In genomic region chr9:85212887-85213286, GRCh38 we compare ENCODE assay signal across 10 cellular contexts.
DNase-seq lines count a peak whose midpoint lies in the region; ATAC-seq lines count a peak whose summit lies in the region.
"Had no signal": no experiment of that assay in that cellular context is flagged by ENCODE, and none has a peak within 500 bp of the region (broad histone marks: within the 10 kb centered on the region; RNA-seq: fewer than 3 reads in every experiment).

No MANE protein-coding gene starts in this region.

- H3K14ac ChIP-seq in trophoblast cell (ENCODE audit: low read length): no peak overlapping the region

- no peak overlapping the region for H4K91ac ChIP-seq in trophoblast cell (ENCODE audit: low read depth, low read length)

- H3K18ac ChIP-seq in trophoblast cell (ENCODE audit: low read length): no peak overlapping the region

- no peak overlapping the region for H3K9ac ChIP-seq in trophoblast cell (ENCODE audit: low read length)

- H3K27me3 ChIP-seq in MG63: no peaks in the 10 kb centered on the region
- no peaks in the 10 kb centered on the region for H3K27me3 ChIP-seq in trophoblast cell (ENCODE audit: insufficient read depth, low read length)
- H3K27me3 ChIP-seq: thyroid gland had no signal

- H2BK5ac ChIP-seq in trophoblast cell (ENCODE audit: low read depth, low read length, poor library complexity): no peak overlapping the region

- DNase-seq in NCI-H1417 (lab: John Stamatoyannopoulos, UW): peak in 2 of 3 experiments; percentile 31 to 73
- no peak for DNase-seq in NCI-H1417 treated with DMSO at 0.1 percent for 48 hours (lab: John Stamatoyannopoulos, UW)
- peak; percentile 78 for DNase-seq in MG63
- DNase-seq in dermis blood vessel endothelial cell: peak; percentile 45
- DNase-seq in trophoblast cell: peak; percentile 17 to 48
- no peak for DNase-seq in NCI-H510A treated with DMSO at 0.1 percent for 48 hours (lab: John Stamatoyannopoulos, UW)
- no peak for DNase-seq in amniotic stem cell (lab: John Stamatoyannopoulos, UW)
- DNase-seq: activated B cell treated with CpG ODN at 0.5 μM for 24 hours, thyroid gland had no signal

- H3K27ac ChIP-seq in trophoblast cell (ENCODE audit: low read depth, low read length): no peak overlapping the region
- H3K27ac ChIP-seq: thyroid gland had no signal

- H2AFZ ChIP-seq in trophoblast cell (ENCODE audit: insufficient read depth, low read length, poor library complexity): no peak overlapping the region

- H3K4me1 ChIP-seq in trophoblast cell (ENCODE audit: control insufficient read depth in 1 of 2, insufficient read depth in 2 of 2, low read length in 2 of 2): no peaks in the 10 kb centered on the region
- H3K4me1 ChIP-seq: thyroid gland had no signal

- no peak overlapping the region for H3K4ac ChIP-seq in trophoblast cell (ENCODE audit: low read depth, low read length)

- H3K9me3 ChIP-seq in MG63 (no peaks in the 10 kb centered on the region), trophoblast cell (ENCODE audit: insufficient read depth, low read depth, low read length) (no peaks in the 10 kb centered on the region)
- H3K9me3 ChIP-seq: thyroid gland had no signal

- H3K23ac ChIP-seq in trophoblast cell (ENCODE audit: low read length): no peak overlapping the region

- H3K36me3 ChIP-seq in MG63: no peaks in the 10 kb centered on the region
- H3K36me3 ChIP-seq in trophoblast cell (ENCODE audit: control insufficient read depth in 1 of 2, insufficient read depth in 2 of 2, low read length in 2 of 2): no peaks in the 10 kb centered on the region
- H3K36me3 ChIP-seq: thyroid gland had no signal

- WGBS in trophoblast cell (ENCODE audit: extremely low coverage, insufficient coverage, insufficient read length): no CpG with 5 or more reads among the region's 2 CpGs

- H3K79me1 ChIP-seq in trophoblast cell (ENCODE audit: low read length): no peaks in the 10 kb centered on the region

- H3K4me2 ChIP-seq in trophoblast cell (ENCODE audit: low read length): no peak overlapping the region

- no peak for ATAC-seq in GM19328 (IDR thresholded peaks at IDR 0.05; ENCODE audit: unreplicated experiment)

- no peaks in the 10 kb centered on the region for H3K79me2 ChIP-seq in trophoblast cell (ENCODE audit: control insufficient read depth, insufficient read depth, low read length, poor library complexity)

- H3K4me3 ChIP-seq in MG63 (no peak overlapping the region), trophoblast cell (ENCODE audit: low read depth, low read length) (no peak overlapping the region)
- H3K4me3 ChIP-seq: thyroid gland had no signal

- no peak overlapping the region for H4K12ac ChIP-seq in trophoblast cell (ENCODE audit: low read depth, low read length)

- no peak overlapping the region for H2BK12ac ChIP-seq in trophoblast cell (ENCODE audit: low read length)

- no peak overlapping the region for H2AK5ac ChIP-seq in trophoblast cell (ENCODE audit: low read length)

- H4K8ac ChIP-seq in trophoblast cell (ENCODE audit: low read depth, low read length): no peak overlapping the region

- H2BK120ac ChIP-seq in trophoblast cell (ENCODE audit: insufficient read depth, low read length, poor library complexity): no peak overlapping the region

Comparison
In these comparisons a context has a peak if more than half of its experiments do, and no peak if none do; other contexts are left out.
1. DNase-seq: peak in NCI-H1417 (2 of 3), MG63 (single experiment), dermis blood vessel endothelial cell (single experiment) and trophoblast cell (2 of 2); none in NCI-H1417 treated with DMSO at 0.1 percent for 48 hours (single experiment), NCI-H510A treated with DMSO at 0.1 percent for 48 hours (single experiment) and amniotic stem cell (single experiment).